Comparison of ENCODE assay signal across 1 cellular context in genomic region chr11:76159983-76160661, GRCh38.
TF ChIP-seq lines count a peak whose summit lies in the region.

No MANE protein-coding gene starts in this region.

TF ChIP-seq in HCT116, 20 proteins besides CTCF, POLR2A, EP300 and RAD21 (continued from another document):
- TF ChIP-seq, protein P1, sequence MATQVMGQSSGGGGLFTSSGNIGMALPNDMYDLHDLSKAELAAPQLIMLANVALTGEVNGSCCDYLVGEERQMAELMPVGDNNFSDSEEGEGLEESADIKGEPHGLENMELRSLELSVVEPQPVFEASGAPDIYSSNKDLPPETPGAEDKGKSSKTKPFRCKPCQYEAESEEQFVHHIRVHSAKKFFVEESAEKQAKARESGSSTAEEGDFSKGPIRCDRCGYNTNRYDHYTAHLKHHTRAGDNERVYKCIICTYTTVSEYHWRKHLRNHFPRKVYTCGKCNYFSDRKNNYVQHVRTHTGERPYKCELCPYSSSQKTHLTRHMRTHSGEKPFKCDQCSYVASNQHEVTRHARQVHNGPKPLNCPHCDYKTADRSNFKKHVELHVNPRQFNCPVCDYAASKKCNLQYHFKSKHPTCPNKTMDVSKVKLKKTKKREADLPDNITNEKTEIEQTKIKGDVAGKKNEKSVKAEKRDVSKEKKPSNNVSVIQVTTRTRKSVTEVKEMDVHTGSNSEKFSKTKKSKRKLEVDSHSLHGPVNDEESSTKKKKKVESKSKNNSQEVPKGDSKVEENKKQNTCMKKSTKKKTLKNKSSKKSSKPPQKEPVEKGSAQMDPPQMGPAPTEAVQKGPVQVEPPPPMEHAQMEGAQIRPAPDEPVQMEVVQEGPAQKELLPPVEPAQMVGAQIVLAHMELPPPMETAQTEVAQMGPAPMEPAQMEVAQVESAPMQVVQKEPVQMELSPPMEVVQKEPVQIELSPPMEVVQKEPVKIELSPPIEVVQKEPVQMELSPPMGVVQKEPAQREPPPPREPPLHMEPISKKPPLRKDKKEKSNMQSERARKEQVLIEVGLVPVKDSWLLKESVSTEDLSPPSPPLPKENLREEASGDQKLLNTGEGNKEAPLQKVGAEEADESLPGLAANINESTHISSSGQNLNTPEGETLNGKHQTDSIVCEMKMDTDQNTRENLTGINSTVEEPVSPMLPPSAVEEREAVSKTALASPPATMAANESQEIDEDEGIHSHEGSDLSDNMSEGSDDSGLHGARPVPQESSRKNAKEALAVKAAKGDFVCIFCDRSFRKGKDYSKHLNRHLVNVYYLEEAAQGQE (IDR thresholded peaks at IDR 0.05; ENCODE audit: low read depth) = no peak
- TF ChIP-seq, protein P2, sequence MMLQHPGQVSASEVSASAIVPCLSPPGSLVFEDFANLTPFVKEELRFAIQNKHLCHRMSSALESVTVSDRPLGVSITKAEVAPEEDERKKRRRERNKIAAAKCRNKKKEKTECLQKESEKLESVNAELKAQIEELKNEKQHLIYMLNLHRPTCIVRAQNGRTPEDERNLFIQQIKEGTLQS (IDR thresholded peaks at IDR 0.05) = no peak
- TF ChIP-seq ZNF274 (IDR thresholded peaks at IDR 0.05; ENCODE audit: low read depth, low read length) (no peak), JUND (IDR thresholded peaks at IDR 0.05) (no peak)
